2 cellular contexts compared by ENCODE assay signal in genomic region chr19:38849147-38849745, GRCh38.
A peak's percentile ranks its signal among the peaks of the same experiment; 100 is the strongest.
TF ChIP-seq lines count a peak whose summit lies in the region.

No MANE protein-coding gene starts in this region.

TF ChIP-seq in A549, 52 proteins besides CTCF, POLR2A, EP300 and RAD21 (continued from another document and continues in another):
- TF ChIP-seq HOXB5 (CRISPR knock-in tag; IDR thresholded peaks at IDR 0.05) (peak; percentile 72; the same call in 1 of the 2 replicates), MAX (IDR thresholded peaks at IDR 0.05) (peak; percentile 100), MAFK (IDR thresholded peaks at IDR 0.05; ENCODE audit: partially characterized antibody) (no peak), ZC3H11A (IDR thresholded peaks at IDR 0.05) (no peak), JUNB (IDR thresholded peaks at IDR 0.05) (no peak), E2F6 (IDR thresholded peaks at IDR 0.05; ENCODE audit: borderline replicate concordance, low read depth) (peak; percentile 99), FOSL2 (IDR thresholded peaks at IDR 0.05) (no peak), FOSL2 (CRISPR knock-in tag; IDR thresholded peaks at IDR 0.05) (peak; percentile 35; the same call in 1 of the 2 replicates), USF2 (IDR thresholded peaks at IDR 0.05) (peak; percentile 75), TFCP2L1 (CRISPR knock-in tag; IDR thresholded peaks at IDR 0.05) (0 out of 2 replicates have a peak, but pooled peaks have one; percentile 64), POLR2AphosphoS2 (conservative IDR thresholded peaks at IDR 0.05; ENCODE audit: low read length) (peak; percentile 96), HEYL (CRISPR knock-in tag; IDR thresholded peaks at IDR 0.05) (no peak), ZFP36 (IDR thresholded peaks at IDR 0.05; ENCODE audit: borderline replicate concordance, partially characterized antibody) (no peak), HOXA7 (CRISPR knock-in tag; IDR thresholded peaks at IDR 0.05) (peak; percentile 96), BCL3 (IDR thresholded peaks at IDR 0.05) (no peak; the same call in 2 of the 3 replicates), EHF (CRISPR knock-in tag; IDR thresholded peaks at IDR 0.05) (0 out of 2 replicates have a peak, but pooled peaks have one; percentile 74), REST (IDR thresholded peaks at IDR 0.05) (no peak), SREBF2 (IDR thresholded peaks at IDR 0.05) (no peak), ESRRA (IDR thresholded peaks at IDR 0.05; ENCODE audit: borderline replicate concordance, low read length) (no peak), KDM5A (IDR thresholded peaks at IDR 0.05) (no peak), ATOH8 (CRISPR knock-in tag; IDR thresholded peaks at IDR 0.05; ENCODE audit: low read depth) (peak; percentile 84; the same call in 1 of the 2 replicates), CEBPB (IDR thresholded peaks at IDR 0.05) (peak in 1 of 2 experiments; percentile 66; a peak in 1 of 4 replicates), MAZ (IDR thresholded peaks at IDR 0.05; ENCODE audit: borderline replicate concordance, low read depth, low read length) (peak; percentile 95; the same call in 1 of the 2 replicates), NPAS2 (CRISPR knock-in tag; IDR thresholded peaks at IDR 0.05; ENCODE audit: borderline replicate concordance) (no peak), BHLHE40 (IDR thresholded peaks at IDR 0.05; ENCODE audit: low read depth, low read length) (peak; percentile 44; the same call in 1 of the 2 replicates)

TF ChIP-seq in liver, 16 proteins besides CTCF, POLR2A, EP300 and RAD21 (continued from another document):
- no peak for TF ChIP-seq HNF4G (IDR thresholded peaks at IDR 0.05)
- TF ChIP-seq FOXA1 (IDR thresholded peaks at IDR 0.05): no peak
- TF ChIP-seq RXRA (IDR thresholded peaks at IDR 0.05): peak in 1 of 2 donors; percentile 25
- no peak for TF ChIP-seq HNF4A (conservative IDR thresholded peaks at IDR 0.05)
- TF ChIP-seq MAX (IDR thresholded peaks at IDR 0.05): peak; percentile 58
- peak; percentile 40 for TF ChIP-seq YY1 (IDR thresholded peaks at IDR 0.05)
- no peak for TF ChIP-seq ZBTB33 (IDR thresholded peaks at IDR 0.05)
- no peak for TF ChIP-seq NR2F2 (IDR thresholded peaks at IDR 0.05)
